ENCODE assay signal across 14 cellular contexts in genomic region chr16:88469615-88470395, GRCh38. TPM values are rescaled to one million over a fixed set of nuclear protein-coding genes. Genes with fewer than 3 reads are reported as not detected.
DNase-seq lines count a peak whose midpoint lies in the region; TF ChIP-seq lines count a peak whose summit lies in the region.
"Had no signal": no experiment of that assay in that cellular context is flagged by ENCODE, and none has a peak within 500 bp of the region (broad histone marks: within the 10 kb centered on the region; RNA-seq: fewer than 3 reads in every experiment).

No MANE protein-coding gene starts in this region.

- H3K9me2 ChIP-seq in MM.1S (replicated peaks; ENCODE audit: insufficient read depth, low read length): no peaks in the 10 kb centered on the region
- H3K9me2 ChIP-seq: SK-N-SH had no signal

- no peak overlapping the region for H4K8ac ChIP-seq in trophoblast cell (ENCODE audit: low read depth, low read length)

- H3K9ac ChIP-seq in MM.1S (ENCODE audit: low read length) (no peak overlapping the region), trophoblast cell (ENCODE audit: low read length) (no peak overlapping the region)
- H3K9ac ChIP-seq: SK-N-SH had no signal

- H4K91ac ChIP-seq in trophoblast cell (ENCODE audit: low read depth, low read length): no peak overlapping the region

- intact Hi-C loops in CD4-positive, alpha-beta memory T cell (cut with micrococcal nuclease): no loop called here

- no peak overlapping the region for H2AK5ac ChIP-seq in trophoblast cell (ENCODE audit: low read length)

- H3K4me2 ChIP-seq in MM.1S (ENCODE audit: low read depth, low read length) (no peak overlapping the region), trophoblast cell (ENCODE audit: low read length) (no peak overlapping the region)
- H3K4me2 ChIP-seq: SK-N-SH had no signal

- H3K27ac ChIP-seq in CD4-positive, alpha-beta memory T cell (ENCODE audit: low read depth, low read length): peak overlapping the region; percentile 63
- H3K27ac ChIP-seq in MM.1S (ENCODE audit: low read length) (no peak overlapping the region), trophoblast cell (ENCODE audit: low read depth, low read length) (no peak overlapping the region)

- peaks cover 0 to 10% (median 0%) of the 10 kb centered on the region in 8 donors for H3K9me3 Mint-ChIP-seq in CD4-positive, alpha-beta memory T cell
- H3K9me3 Mint-ChIP-seq: stimulated activated naive CD8-positive, alpha-beta T cell treated with anti-CD3 and anti-CD28 coated beads, Interleukin-15, Interleukin-2, amounts not matched to agents 100 ng/mL and 50 ng/mL, for 24 hours; WTC11 had no signal

- no peak overlapping the region for H2BK120ac ChIP-seq in trophoblast cell (ENCODE audit: insufficient read depth, low read length, poor library complexity)

- no peaks in the 10 kb centered on the region for H3K36me3 Mint-ChIP-seq in CD4-positive, alpha-beta memory T cell
- H3K36me3 Mint-ChIP-seq: WTC11 had no signal

- H2BK5ac ChIP-seq in trophoblast cell (ENCODE audit: low read depth, low read length, poor library complexity): no peak overlapping the region

- H3K23ac ChIP-seq in trophoblast cell (ENCODE audit: low read length): no peak overlapping the region

- WGBS in trophoblast cell (ENCODE audit: extremely low coverage, insufficient coverage, insufficient read length): no CpG with 5 or more reads among the region's 19 CpGs

- POLR2A ChIA-PET in CD4-positive, alpha-beta memory T cell (lab: Charles Lee; ENCODE audit: partially characterized antibody): interaction anchor here (0.9 to 2.3 kb wide), 2 partner anchors 15 to 17 kb away, joined by 4 to 11 read pairs; partner anchors contain the start of gene ZFPM1

- no peak overlapping the region for H3K4ac ChIP-seq in trophoblast cell (ENCODE audit: low read depth, low read length)

- H3K79me1 ChIP-seq in trophoblast cell (ENCODE audit: low read length): no peaks in the 10 kb centered on the region

- H4K20me1 ChIP-seq in MM.1S (ENCODE audit: insufficient read depth, low read length): no peaks in the 10 kb centered on the region

- peaks cover 76% of the 10 kb centered on the region for H3K4me1 ChIP-seq in CD4-positive, alpha-beta memory T cell (ENCODE audit: insufficient read depth, low read length)
- H3K4me1 ChIP-seq in MM.1S (ENCODE audit: low read length): no peaks in the 10 kb centered on the region
- H3K4me1 ChIP-seq in trophoblast cell (ENCODE audit: control insufficient read depth in 1 of 2, insufficient read depth in 2 of 2, low read length in 2 of 2): peaks cover 4% of the 10 kb centered on the region in 2 experiments

- no peaks in the 10 kb centered on the region for H3K27me3 Mint-ChIP-seq in CD4-positive, alpha-beta memory T cell
- H3K27me3 Mint-ChIP-seq: stimulated activated naive CD8-positive, alpha-beta T cell treated with anti-CD3 and anti-CD28 coated beads, Interleukin-15, Interleukin-2, amounts not matched to agents 100 ng/mL and 50 ng/mL, for 24 hours had no signal

- peak overlapping the region in 1 of 2 donors; percentile 7 for H3K4me3 ChIP-seq in CD4-positive, alpha-beta memory T cell (ENCODE audit: low read length in 2 of 2)
- H3K4me3 ChIP-seq in MM.1S (ENCODE audit: low read length) (no peak overlapping the region), trophoblast cell (ENCODE audit: low read depth, low read length) (no peak overlapping the region)

- no peaks in the 10 kb centered on the region for H3K9me3 ChIP-seq in CD4-positive, alpha-beta memory T cell (ENCODE audit: control insufficient read depth in 1 of 2, low read length in 2 of 2)
- H3K9me3 ChIP-seq in MM.1S (replicated peaks; ENCODE audit: insufficient read depth, low read length) (no peaks in the 10 kb centered on the region), trophoblast cell (ENCODE audit: insufficient read depth, low read depth, low read length) (peaks cover 5% of the 10 kb centered on the region)
- H3K9me3 ChIP-seq: SK-N-SH had no signal

- H3F3A ChIP-seq in MM.1S (ENCODE audit: insufficient read depth, low read length): no peaks in the 10 kb centered on the region

- H3K79me2 ChIP-seq in MM.1S (ENCODE audit: low read length) (peaks cover 11% of the 10 kb centered on the region; the same call in 1 of the 2 replicates), trophoblast cell (ENCODE audit: control insufficient read depth, insufficient read depth, low read length, poor library complexity) (no peaks in the 10 kb centered on the region)

- H2AFZ ChIP-seq in MM.1S (ENCODE audit: low read length) (no peak overlapping the region), trophoblast cell (ENCODE audit: insufficient read depth, low read length, poor library complexity) (no peak overlapping the region)

- H4K12ac ChIP-seq in trophoblast cell (ENCODE audit: low read depth, low read length): no peak overlapping the region

- TF ChIP-seq CTCF in MM.1S (IDR thresholded peaks at IDR 0.05; ENCODE audit: low read length): no peak

- no peak overlapping the region for H2BK12ac ChIP-seq in trophoblast cell (ENCODE audit: low read length)

- H3K4me3 Mint-ChIP-seq in CD4-positive, alpha-beta memory T cell: peak overlapping the region; percentile 5 to 78 (median 66)
- H3K4me3 Mint-ChIP-seq: stimulated activated naive CD8-positive, alpha-beta T cell treated with anti-CD3 and anti-CD28 coated beads, Interleukin-15, Interleukin-2, amounts not matched to agents 100 ng/mL and 50 ng/mL, for 24 hours had no signal

- no peaks in the 10 kb centered on the region for H3K27me3 ChIP-seq in CD4-positive, alpha-beta memory T cell (ENCODE audit: insufficient read depth, low read length)
- H3K27me3 ChIP-seq in MM.1S (replicated peaks; ENCODE audit: insufficient read depth, low read length): no peaks in the 10 kb centered on the region
- H3K27me3 ChIP-seq in trophoblast cell (ENCODE audit: insufficient read depth, low read length): no peaks in the 10 kb centered on the region

- CTCF ChIA-PET in CD4-positive, alpha-beta memory T cell (lab: Charles Lee; ENCODE audit: partially characterized antibody): no interaction called here

- no peak overlapping the region for H3K18ac ChIP-seq in trophoblast cell (ENCODE audit: low read length)

- no peaks in the 10 kb centered on the region for H3K36me3 ChIP-seq in CD4-positive, alpha-beta memory T cell (ENCODE audit: insufficient read depth, low read length)
- H3K36me3 ChIP-seq in MM.1S (replicated peaks; ENCODE audit: insufficient read depth, low read length) (no peaks in the 10 kb centered on the region), trophoblast cell (ENCODE audit: control insufficient read depth in 1 of 2, insufficient read depth in 2 of 2, low read length in 2 of 2) (peaks cover 3 to 4% of the 10 kb centered on the region in 2 experiments)

- DNase-seq in CD4-positive, alpha-beta memory T cell: peak; percentile 52 to 75 (median 70)
- DNase-seq in UCSD-AML1 (lab: John Stamatoyannopoulos, UW; ENCODE audit: unreplicated experiment) (peak; percentile 42), NCI-H1417 treated with DMSO at 0.1 percent for 48 hours (lab: John Stamatoyannopoulos, UW) (no peak), MM.1S (no peak), mesenteric fat pad (ENCODE audit: low spot score) (no peak), trophoblast cell (no peak)
- DNase-seq in activated gamma-delta T cell treated with anti-CD3 and anti-CD28 coated beads, Interleukin-2, amount 50 U/mL, for 16 hours (ENCODE audit: low read depth): peak; percentile 48
- DNase-seq in stimulated activated CD4-positive, alpha-beta T cell treated with anti-CD3 and anti-CD28 coated beads, Interleukin-15, amount 100 ng/mL, for 24 hours: peak; percentile 67
- DNase-seq: AML-193, midbrain, posterior cingulate gyrus, SK-N-SH had no signal

- no peak overlapping the region for H3K14ac ChIP-seq in trophoblast cell (ENCODE audit: low read length)

- H3K4me1 Mint-ChIP-seq in CD4-positive, alpha-beta memory T cell: peaks cover 23 to 70% (median 49%) of the 10 kb centered on the region in 4 donors

- peak overlapping the region; percentile 85 to 99 (median 95) for H3K27ac Mint-ChIP-seq in CD4-positive, alpha-beta memory T cell
- H3K27ac Mint-ChIP-seq: stimulated activated naive CD8-positive, alpha-beta T cell treated with anti-CD3 and anti-CD28 coated beads, Interleukin-15, Interleukin-2, amounts not matched to agents 100 ng/mL and 50 ng/mL, for 24 hours; WTC11 had no signal

RNA-seq across cellular contexts. Expression of gene ZFPM1, which starts 16.7 kb away (rescaled TPM):
- total RNA-seq in CD4-positive, alpha-beta memory T cell: 10 to 100 TPM; 19.0 to 20.5 TPM
- under 1 TPM; 0.07 to 0.48 TPM for polyA plus RNA-seq in CD4-positive, alpha-beta memory T cell
- 4.8 TPM for total RNA-seq in mesenteric fat pad
- polyA plus RNA-seq in trophoblast cell (2013): 4.0 and 4.1 TPM in 2 replicates

Comparison
In these comparisons a context has a peak if more than half of its experiments do, and no peak if none do; other contexts are left out.
1. DNase-seq: peak in CD4-positive, alpha-beta memory T cell (5 of 5), UCSD-AML1 (single experiment), activated gamma-delta T cell treated with anti-CD3 and anti-CD28 coated beads, Interleukin-2, amount 50 U/mL, for 16 hours (single experiment) and stimulated activated CD4-positive, alpha-beta T cell treated with anti-CD3 and anti-CD28 coated beads, Interleukin-15, amount 100 ng/mL, for 24 hours (single experiment); none in NCI-H1417 treated with DMSO at 0.1 percent for 48 hours (single experiment), MM.1S (single experiment), mesenteric fat pad (single experiment) and trophoblast cell (0 of 2).